ENCODE assay signal across 10 cellular contexts in genomic region chr2:234989183-234989701, GRCh38. TPM values are rescaled to one million over a fixed set of nuclear protein-coding genes. Genes with fewer than 3 reads are reported as not detected.
DNase-seq lines count a peak whose midpoint lies in the region; ATAC-seq, FAIRE-seq and TF ChIP-seq lines count a peak whose summit lies in the region.
"Had no signal": no experiment of that assay in that cellular context is flagged by ENCODE, and none has a peak within 500 bp of the region (broad histone marks: within the 10 kb centered on the region; RNA-seq: fewer than 3 reads in every experiment).

No MANE protein-coding gene starts in this region.

- ATAC-seq in foreskin keratinocyte (peak; percentile 19), pancreas (peak; percentile 75 to 82 (median 80))
- no peak for ATAC-seq in naive thymus-derived CD8-positive, alpha-beta T cell

- H3K27me3 ChIP-seq in foreskin keratinocyte, result no peaks in the 10 kb centered on the region
- H3K27me3 ChIP-seq in pancreas, result no peaks in the 10 kb centered on the region

- POLR2A ChIA-PET in naive thymus-derived CD8-positive, alpha-beta T cell (lab: Charles Lee), result no interaction called here

- no peaks in the 10 kb centered on the region for H3K36me3 Mint-ChIP-seq in naive thymus-derived CD8-positive, alpha-beta T cell
- H3K36me3 Mint-ChIP-seq: CD4-positive, CD25-positive, alpha-beta regulatory T cell; memory B cell had no signal

- TF ChIP-seq CTCF in foreskin keratinocyte (conservative IDR thresholded peaks at IDR 0.05), result peak; percentile 7
- TF ChIP-seq CTCF in pancreas (IDR thresholded peaks at IDR 0.05), result no peak

- H3K9me3 Mint-ChIP-seq in naive thymus-derived CD8-positive, alpha-beta T cell, result peaks cover 0 to 6% (median 0%) of the 10 kb centered on the region in 9 donors
- H3K9me3 Mint-ChIP-seq: memory B cell had no signal

- H3K27ac ChIP-seq in foreskin keratinocyte (no peak overlapping the region), pancreas (peak overlapping the region; percentile 17 to 74 (median 62))

- H3K4me1 Mint-ChIP-seq in naive thymus-derived CD8-positive, alpha-beta T cell, result peaks cover 3 to 16% (median 3%) of the 10 kb centered on the region in 4 donors

- DNase-seq in COR-L47 (lab: John Stamatoyannopoulos, UW) (peak; percentile 81), RCC 7860 (ENCODE audit: low spot score) (peak; percentile 87), foreskin keratinocyte (peak in 1 of 2 donors; percentile 53), pancreas (peak; percentile 94 to 99 (median 96)), NCI-H510A (lab: John Stamatoyannopoulos, UW) (no peak), NCI-H1417 (lab: John Stamatoyannopoulos, UW) (no peak)
- DNase-seq in activated CD4-positive, alpha-beta T cell treated with anti-CD3 and anti-CD28 coated beads, Interleukin-2, amount 50 U/mL, for 48 hours, result no peak
- DNase-seq in naive thymus-derived CD8-positive, alpha-beta T cell, result no peak
- DNase-seq: CD4-positive, CD25-positive, alpha-beta regulatory T cell had no signal

- no peak overlapping the region for H3K4me3 Mint-ChIP-seq in naive thymus-derived CD8-positive, alpha-beta T cell
- H3K4me3 Mint-ChIP-seq: CD4-positive, CD25-positive, alpha-beta regulatory T cell; memory B cell had no signal

- 5 to 13% methylated on average over 13 of the region's 13 CpGs for WGBS in pancreas, 2 donors

- H3K27me3 Mint-ChIP-seq in naive thymus-derived CD8-positive, alpha-beta T cell, result peaks cover 0 to 13% (median 6%) of the 10 kb centered on the region in 5 donors
- H3K27me3 Mint-ChIP-seq: memory B cell had no signal

- no peak overlapping the region for H3K4me3 ChIP-seq in pancreas

- no peaks in the 10 kb centered on the region for H3K9me3 ChIP-seq in pancreas

- intact Hi-C loops in pancreas (cut with DNase I), result no loop called here

- H3K4me1 ChIP-seq in foreskin keratinocyte (peaks cover 13% of the 10 kb centered on the region), pancreas (peaks cover 33 to 48% (median 45%) of the 10 kb centered on the region in 3 donors)

- H3K27ac Mint-ChIP-seq in naive thymus-derived CD8-positive, alpha-beta T cell, result no peak overlapping the region
- H3K27ac Mint-ChIP-seq: CD4-positive, CD25-positive, alpha-beta regulatory T cell; memory B cell had no signal

- FAIRE-seq in RCC 7860 (lab: Jason Lieb, UNC) (peak; percentile 88), pancreas (lab: Jason Lieb, UNC) (no peak)

- H3K36me3 ChIP-seq in pancreas, result no peaks in the 10 kb centered on the region

RNA-seq across cellular contexts. Expression of gene SH3BP4, which starts 37.4 kb away (rescaled TPM):
- total RNA-seq in foreskin keratinocyte (45.9 and 46.1 TPM in 2 replicates), pancreas (10 to 100 TPM; 61.6 to 99.7 (median 64.0) TPM)
- polyA plus RNA-seq in foreskin keratinocyte (16.4 and 19.4 TPM in 2 replicates), pancreas (10 to 100 TPM; 20.5 to 22.1 TPM)
- total RNA-seq in naive thymus-derived CD8-positive, alpha-beta T cell, result under 1 TPM; 0.19 to 0.29 TPM
- polyA plus RNA-seq in naive thymus-derived CD8-positive, alpha-beta T cell, result not detected
- polyA plus RNA-seq: CD4-positive, CD25-positive, alpha-beta regulatory T cell had no signal

Comparison
In these comparisons a context has a peak if more than half of its experiments do, and no peak if none do; other contexts are left out.
1. DNase-seq: peak in COR-L47 (single experiment), RCC 7860 (single experiment) and pancreas (6 of 6); none in NCI-H510A (single experiment), NCI-H1417 (0 of 3), activated CD4-positive, alpha-beta T cell treated with anti-CD3 and anti-CD28 coated beads, Interleukin-2, amount 50 U/mL, for 48 hours (0 of 2) and naive thymus-derived CD8-positive, alpha-beta T cell (0 of 10).
2. ATAC-seq: peak in foreskin keratinocyte (single experiment) and pancreas (4 of 4); none in naive thymus-derived CD8-positive, alpha-beta T cell (0 of 2).
3. RNA of gene SH3BP4, which starts 37.4 kb away (total RNA-seq): 61.6 to 99.7 TPM in pancreas and 45.9 to 46.1 TPM in foreskin keratinocyte; 0.19 to 0.29 TPM in naive thymus-derived CD8-positive, alpha-beta T cell; every median in the first group is over 10 times any median in the second.